ENCODE assay signal across 22 cellular contexts in genomic region chr14:45041641-45042040, GRCh38. TPM values are rescaled to one million over a fixed set of nuclear protein-coding genes. Genes with fewer than 3 reads are reported as not detected.
A peak's percentile ranks its signal among the peaks of the same experiment; 100 is the strongest.
DNase-seq lines count a peak whose midpoint lies in the region; ATAC-seq, FAIRE-seq and TF ChIP-seq lines count a peak whose summit lies in the region.
"Had no signal": no experiment of that assay in that cellular context is flagged by ENCODE, and none has a peak within 500 bp of the region (broad histone marks: within the 10 kb centered on the region; RNA-seq: fewer than 3 reads in every experiment).

No MANE protein-coding gene starts in this region.

- POLR2A ChIA-PET in HepG2 (lab: Yijun Ruan, JAX), result no interaction called here
- POLR2A ChIA-PET in endothelial cell of umbilical vein (lab: Charles Lee), result no interaction called here

- 78% methylated on average over 5 of the region's 5 CpGs for WGBS in HepG2 (ENCODE audit: low lambda C conversion rate)
- 93% methylated on average over 5 of the region's 5 CpGs for WGBS in right lobe of liver (ENCODE audit: insufficient coverage, low coverage, low lambda C conversion rate, missing lambda C conversion rate)
- 56 to 72% methylated on average over 5 of the region's 5 CpGs for WGBS in thyroid gland, 2 donors

- TF ChIP-seq POLR2A in HepG2 (IDR thresholded peaks at IDR 0.05; ENCODE audit: insufficient read depth in 1 of 2, low read depth in 2 of 2, low read length in 2 of 2) (no peak), right lobe of liver (IDR thresholded peaks at IDR 0.05) (no peak), endothelial cell of umbilical vein (IDR thresholded peaks at IDR 0.05; ENCODE audit: low read depth, low read length) (no peak), thyroid gland (IDR thresholded peaks at IDR 0.05) (no peak)

- FAIRE-seq in HepG2 (lab: Jason Lieb, UNC) (no peak), endothelial cell of umbilical vein (lab: Jason Lieb, UNC) (peak; percentile 31)
- FAIRE-seq: A204.1, D721Med, GM12891 had no signal

- H3K27me3 ChIP-seq in HepG2 (ENCODE audit: control insufficient read depth in 1 of 2, insufficient read depth in 2 of 2, low read length in 2 of 2), result no peaks in the 10 kb centered on the region
- no peaks in the 10 kb centered on the region for H3K27me3 ChIP-seq in right lobe of liver
- H3K27me3 ChIP-seq in endothelial cell of umbilical vein (ENCODE audit: control insufficient read depth in 2 of 2, insufficient read depth in 2 of 2, low read length in 2 of 2), result no peaks in the 10 kb centered on the region
- H3K27me3 ChIP-seq in thyroid gland, result no peaks in the 10 kb centered on the region
- H3K27me3 ChIP-seq: BLaER1 treated with 17β-estradiol and CSF1 and Interleukin-3, amounts not matched to agents 10 nM and 100 nM had no signal

- H3K9me1 ChIP-seq in endothelial cell of umbilical vein (replicated peaks; ENCODE audit: control insufficient read depth, extremely low read depth, insufficient read depth, low read length), result no peaks in the 10 kb centered on the region

- H3K9ac ChIP-seq in HepG2 (ENCODE audit: insufficient read depth, low read depth, low read length) (no peak overlapping the region), endothelial cell of umbilical vein (replicated peaks; ENCODE audit: extremely low read depth, insufficient read depth, low read length) (no peak overlapping the region)
- H3K9ac ChIP-seq: BLaER1 treated with 17β-estradiol and CSF1 and Interleukin-3, amounts not matched to agents 10 nM and 100 nM had no signal

- BruUV-seq in HepG2 (replicated peaks; lab: Mats Ljungman, UMichigan) (no TSS peak), endothelial cell of umbilical vein (replicated peaks; lab: Mats Ljungman, UMichigan) (no TSS peak)

- DNase-seq in HepG2 (ENCODE audit: low spot score) (no peak), right lobe of liver (no peak), endothelial cell of umbilical vein (ENCODE audit: low read depth, low spot score) (no peak), left kidney (ENCODE audit: low read depth, low spot score) (peak; percentile 3), thyroid gland (peak; percentile 70 to 77), NCI-H1105 treated with DMSO at 0.1 percent for 48 hours (lab: John Stamatoyannopoulos, UW) (no peak)
- DNase-seq in activated CD4-positive, alpha-beta T cell treated with anti-CD3 and anti-CD28 coated beads, Interleukin-2, amount 50 U/mL, for 1 hour, result no peak
- DNase-seq: 8988T; ACHN; AML-193; Caco-2; Calu3; CD4-positive, alpha-beta T cell; CD8-positive, alpha-beta T cell; DMS79 treated with DMSO at 0.1 percent for 48 hours; GF-D8 had no signal

- no peak for TF ChIP-seq EP300 in HepG2 (IDR thresholded peaks at IDR 0.05; ENCODE audit: low read depth in 2 of 2, low read length in 2 of 2)
- TF ChIP-seq EP300 in HepG2 (CRISPR knock-in tag; IDR thresholded peaks at IDR 0.05; ENCODE audit: borderline replicate concordance), result no peak

- H3K4me2 ChIP-seq in HepG2 (ENCODE audit: low read depth, low read length) (no peak overlapping the region), endothelial cell of umbilical vein (ENCODE audit: insufficient read depth, low read length) (no peak overlapping the region)
- H3K4me2 ChIP-seq: BLaER1 treated with 17β-estradiol and CSF1 and Interleukin-3, amounts not matched to agents 10 nM and 100 nM had no signal

- H3K27ac ChIP-seq in HepG2 (ENCODE audit: extremely low read length, insufficient read depth, low read length), result no peak overlapping the region
- no peak overlapping the region for H3K27ac ChIP-seq in right lobe of liver
- H3K27ac ChIP-seq in endothelial cell of umbilical vein (ENCODE audit: insufficient read depth, low read depth, low read length), result no peak overlapping the region
- no peak overlapping the region for H3K27ac ChIP-seq in thyroid gland
- H3K27ac ChIP-seq: BLaER1 treated with 17β-estradiol and CSF1 and Interleukin-3, amounts not matched to agents 10 nM and 100 nM; C4-2B had no signal

- CTCF ChIA-PET in HepG2 (lab: Yijun Ruan, JAX; ENCODE audit: low intra/inter-chr PET ratio, low total read pairs) (no interaction called here), endothelial cell of umbilical vein (lab: Charles Lee) (no interaction called here)

- no peak overlapping the region for H3K4me3 ChIP-seq in HepG2 (replicated peaks in 1 of 3; ENCODE audit: insufficient read depth in 1 of 3, low read depth in 2 of 3, low read length in 3 of 3)
- H3K4me3 ChIP-seq in right lobe of liver, result no peak overlapping the region
- no peak overlapping the region for H3K4me3 ChIP-seq in endothelial cell of umbilical vein (replicated peaks in 1 of 3; ENCODE audit: insufficient read depth in 1 of 3, low read depth in 1 of 3, low read length in 3 of 3)
- no peak overlapping the region for H3K4me3 ChIP-seq in thyroid gland (replicated peaks in 1 of 3)
- H3K4me3 ChIP-seq: BLaER1 treated with 17β-estradiol and CSF1 and Interleukin-3, amounts not matched to agents 10 nM and 100 nM had no signal

- TF ChIP-seq CTCF in HepG2 (CRISPR knock-in tag; IDR thresholded peaks at IDR 0.05) (no peak), right lobe of liver (IDR thresholded peaks at IDR 0.05) (no peak), endothelial cell of umbilical vein (IDR thresholded peaks at IDR 0.05; ENCODE audit: extremely low read depth in 1 of 2, insufficient read depth in 1 of 2, low read depth in 1 of 2, low read length in 2 of 2) (no peak), thyroid gland (IDR thresholded peaks at IDR 0.05) (no peak)

- no peak overlapping the region for H2AFZ ChIP-seq in HepG2 (ENCODE audit: low read length)
- no peak overlapping the region for H2AFZ ChIP-seq in endothelial cell of umbilical vein (ENCODE audit: low read depth, low read length)

- H4K20me1 ChIP-seq in HepG2 (ENCODE audit: insufficient read depth, low read length) (no peaks in the 10 kb centered on the region), endothelial cell of umbilical vein (replicated peaks; ENCODE audit: control insufficient read depth, extremely low read depth, insufficient read depth, low read length) (no peaks in the 10 kb centered on the region)
- H4K20me1 ChIP-seq: BLaER1 treated with 17β-estradiol and CSF1 and Interleukin-3, amounts not matched to agents 10 nM and 100 nM had no signal

- H3K9me3 ChIP-seq in HepG2 (ENCODE audit: low read length) (peaks cover 5% of the 10 kb centered on the region; the same call in 1 of the 2 replicates), right lobe of liver (no peaks in the 10 kb centered on the region), endothelial cell of umbilical vein (replicated peaks; ENCODE audit: control insufficient read depth, insufficient read depth, low read length) (no peaks in the 10 kb centered on the region), thyroid gland (no peaks in the 10 kb centered on the region)
- H3K9me3 ChIP-seq: Caco-2 had no signal

- H3K79me2 ChIP-seq in HepG2 (ENCODE audit: insufficient read depth, low read length), result no peaks in the 10 kb centered on the region
- no peaks in the 10 kb centered on the region for H3K79me2 ChIP-seq in endothelial cell of umbilical vein (ENCODE audit: control insufficient read depth, insufficient read depth, low read length)

- dilution Hi-C loops in endothelial cell of umbilical vein (cut with MboI; ENCODE audit: extremely low pct_ligation_motif_present, low sequenced_read_pairs), result no loop called here

- intact Hi-C loops in HepG2 (cut with micrococcal nuclease; ENCODE audit: unreplicated experiment) (no loop called here), right lobe of liver (cut with DNase I) (no loop called here), endothelial cell of umbilical vein (cut with micrococcal nuclease) (no loop called here), thyroid gland (cut with DNase I) (no loop called here)

- TF ChIP-seq RAD21 in HepG2 (CRISPR knock-in tag; IDR thresholded peaks at IDR 0.05), result no peak

- H3K36me3 ChIP-seq in HepG2 (replicated peaks in 1 of 2; ENCODE audit: control insufficient read depth in 1 of 2, insufficient read depth in 2 of 2, low read length in 2 of 2), result peaks cover 9 to 15% of the 10 kb centered on the region in 2 experiments; a peak in 4 of 5 replicates
- H3K36me3 ChIP-seq in right lobe of liver, result peaks cover 0 to 6% (median 3%) of the 10 kb centered on the region in 4 donors
- H3K36me3 ChIP-seq in endothelial cell of umbilical vein (ENCODE audit: control insufficient read depth in 2 of 2, extremely low read depth in 1 of 2, insufficient read depth in 2 of 2, low read length in 2 of 2), result peaks cover 0 to 7% of the 10 kb centered on the region in 2 experiments
- peaks cover 9 to 12% of the 10 kb centered on the region in 2 donors for H3K36me3 ChIP-seq in thyroid gland

- in situ Hi-C loops in HepG2 (cut with HindIII; ENCODE audit: extremely low pct_ligation_motif_present, low pct_unique_long_range_greater_than_20kb), result no loop called here

- H3K4me1 ChIP-seq in HepG2 (ENCODE audit: insufficient read depth, low read length) (peaks cover 22% of the 10 kb centered on the region), right lobe of liver (no peaks in the 10 kb centered on the region), endothelial cell of umbilical vein (ENCODE audit: control insufficient read depth, extremely low read depth, insufficient read depth, low read length) (no peaks in the 10 kb centered on the region), thyroid gland (no peaks in the 10 kb centered on the region)
- H3K4me1 ChIP-seq: BLaER1 treated with 17β-estradiol and CSF1 and Interleukin-3, amounts not matched to agents 10 nM and 100 nM; Caco-2 had no signal

- ATAC-seq in HepG2, result peak; percentile 43; the same call in 1 of the 3 replicates
- no peak for ATAC-seq in right lobe of liver
- ATAC-seq in GM21390 (IDR thresholded peaks at IDR 0.05; ENCODE audit: unreplicated experiment), result no peak
- ATAC-seq: CD8-positive, alpha-beta T cell had no signal

RNA-seq across cellular contexts. Expression of gene PRPF39, which starts 42.3 kb away (rescaled TPM):
- 28.8 and 44.2 TPM in 2 replicates for total RNA-seq in HepG2 (2016; rRNA removed; fragmentation: Illumina TruSeq; extraction: Trizol)
- 8.5 and 10.2 TPM in 2 replicates for total RNA-seq in HepG2 (2016; cell fraction: cytosol; rRNA removed; fragmentation: Illumina TruSeq; extraction: Trizol; ENCODE audit: low read depth)
- 31.1 and 40.1 TPM in 2 replicates for total RNA-seq in HepG2 (2016; cell fraction: insoluble cytoplasmic fraction; rRNA removed; fragmentation: Illumina TruSeq; extraction: Trizol)
- total RNA-seq in HepG2 (2016; cell fraction: membrane; rRNA removed; fragmentation: Illumina TruSeq; extraction: Trizol), result 10.9 and 11.4 TPM in 2 replicates
- 78.2 and 85.9 TPM in 2 replicates for total RNA-seq in HepG2 (2016; cell fraction: nucleus; rRNA removed; fragmentation: Illumina TruSeq; extraction: Trizol)
- 65.0 and 68.0 TPM in 2 replicates for polyA plus RNA-seq in HepG2 (2011; rRNA removed)
- polyA plus RNA-seq in HepG2 (2011; cell fraction: cytosol; rRNA removed), result 10.1 and 10.5 TPM in 2 replicates
- 138 and 158 TPM in 2 replicates for polyA plus RNA-seq in HepG2 (2011; cell fraction: nucleus; rRNA removed)
- polyA plus RNA-seq in HepG2 (2012), result 30.5 and 36.1 TPM in 2 replicates
- 2.5 and 2.8 TPM in 2 replicates for polyA plus RNA-seq in HepG2 (2016; cell fraction: cytosol; fragmentation: Illumina TruSeq; extraction: Trizol; ENCODE audit: low read depth)
- 21.4 and 23.9 TPM in 2 replicates for polyA plus RNA-seq in HepG2 (2016; cell fraction: insoluble cytoplasmic fraction; fragmentation: Illumina TruSeq; extraction: Trizol; ENCODE audit: low read depth)
- polyA plus RNA-seq in HepG2 (2016; cell fraction: membrane; fragmentation: Illumina TruSeq; extraction: Trizol; ENCODE audit: low read depth), result 4.6 and 5.1 TPM in 2 replicates
- polyA plus RNA-seq in HepG2 (2016; cell fraction: nucleus; fragmentation: Illumina TruSeq; extraction: Trizol; ENCODE audit: insufficient read depth, low read depth), result 169 and 172 TPM in 2 replicates
- polyA minus RNA-seq in HepG2 (2011; rRNA and poly(A)+ RNA removed; ENCODE audit: low replicate concordance), result 48.4 and 56.4 TPM in 2 replicates
- polyA minus RNA-seq in HepG2 (2011; cell fraction: cytosol; rRNA and poly(A)+ RNA removed), result 7.5 and 12.0 TPM in 2 replicates
- 207 and 269 TPM in 2 replicates for polyA minus RNA-seq in HepG2 (2011; cell fraction: nucleus; rRNA and poly(A)+ RNA removed)
- total RNA-seq in right lobe of liver, result 10 to 100 TPM in 3 of 6 experiments, 1 to 10 TPM in 3; 7.3 to 15.1 (median 10.4) TPM
- 36.3 and 44.4 TPM in 2 replicates for total RNA-seq in endothelial cell of umbilical vein
- 22.4 and 24.8 TPM in 2 replicates for polyA plus RNA-seq in endothelial cell of umbilical vein
- 11.0 and 14.1 TPM in 2 replicates for polyA plus RNA-seq in endothelial cell of umbilical vein (2011; cell fraction: cytosol; rRNA removed)
- 205 and 228 TPM in 2 replicates for polyA plus RNA-seq in endothelial cell of umbilical vein (2011; cell fraction: nucleus; rRNA removed)
- polyA plus RNA-seq in endothelial cell of umbilical vein (2012), result 20.4 and 23.6 TPM in 2 replicates
- polyA minus RNA-seq in endothelial cell of umbilical vein, result 102 and 131 TPM in 2 replicates
- 11.9 TPM for polyA minus RNA-seq in endothelial cell of umbilical vein (2011; cell fraction: cytosol; rRNA and poly(A)+ RNA removed)
- polyA minus RNA-seq in endothelial cell of umbilical vein (2011; cell fraction: nucleus; rRNA and poly(A)+ RNA removed), result 109 and 180 TPM in 2 replicates
- 10 to 100 TPM; 33.2 to 47.0 (median 37.6) TPM for total RNA-seq in thyroid gland

Comparison
In these comparisons a context has a peak if more than half of its experiments do, and no peak if none do; other contexts are left out.
1. DNase-seq: peak in left kidney (single experiment) and thyroid gland (2 of 2); none in HepG2 (single experiment), right lobe of liver (0 of 3), endothelial cell of umbilical vein (single experiment), activated CD4-positive, alpha-beta T cell treated with anti-CD3 and anti-CD28 coated beads, Interleukin-2, amount 50 U/mL, for 1 hour (single experiment) and NCI-H1105 treated with DMSO at 0.1 percent for 48 hours (single experiment).